ENCODE assay signal across 8 cellular contexts in genomic region chr6:21593927-21594421, GRCh38. TPM values are rescaled to one million over a fixed set of nuclear protein-coding genes. Genes with fewer than 3 reads are reported as not detected.
DNase-seq lines count a peak whose midpoint lies in the region; ATAC-seq, FAIRE-seq and TF ChIP-seq lines count a peak whose summit lies in the region.

No MANE protein-coding gene starts in this region.

- peaks cover 9% of the 10 kb centered on the region for H4K20me1 ChIP-seq in endothelial cell of umbilical vein (replicated peaks; ENCODE audit: control insufficient read depth, extremely low read depth, insufficient read depth, low read length)

- H3K36me3 ChIP-seq in SJSA1 (peaks cover 41% of the 10 kb centered on the region), endothelial cell of umbilical vein (ENCODE audit: control insufficient read depth in 2 of 2, extremely low read depth in 1 of 2, insufficient read depth in 2 of 2, low read length in 2 of 2) (peaks cover 2 to 12% of the 10 kb centered on the region in 2 experiments), muscle layer of duodenum (ENCODE audit: control insufficient read depth in 1 of 2, insufficient read depth in 2 of 2, low read length in 2 of 2) (no peaks in the 10 kb centered on the region)

- H2AFZ ChIP-seq in endothelial cell of umbilical vein (ENCODE audit: low read depth, low read length), result no peak overlapping the region

- POLR2A ChIA-PET in endothelial cell of umbilical vein (lab: Charles Lee), result interaction anchor here (0.6 to 2.8 kb wide), 60 partner anchors 8 to 1820 kb away, joined by 3 to 47 read pairs (median 6); no protein-coding TSS in a partner anchor

- no peaks in the 10 kb centered on the region for H3K9me3 ChIP-seq in SJSA1 (replicated peaks)
- no peaks in the 10 kb centered on the region for H3K9me3 ChIP-seq in endothelial cell of umbilical vein (replicated peaks; ENCODE audit: control insufficient read depth, insufficient read depth, low read length)
- H3K9me3 ChIP-seq in muscle layer of duodenum (ENCODE audit: control insufficient read depth in 1 of 2, low read length in 2 of 2), result no peaks in the 10 kb centered on the region

- H3K4me2 ChIP-seq in endothelial cell of umbilical vein (ENCODE audit: insufficient read depth, low read length), result peak overlapping the region; percentile 79

- H3K4me1 ChIP-seq in SJSA1 (replicated peaks), result peaks cover 14% of the 10 kb centered on the region
- H3K4me1 ChIP-seq in endothelial cell of umbilical vein (ENCODE audit: control insufficient read depth, extremely low read depth, insufficient read depth, low read length), result peaks cover 20% of the 10 kb centered on the region
- peaks cover 8 to 15% of the 10 kb centered on the region in 2 donors for H3K4me1 ChIP-seq in muscle layer of duodenum (ENCODE audit: control insufficient read depth in 1 of 2, insufficient read depth in 2 of 2, low read length in 2 of 2)

- DNase-seq in AG09309 (ENCODE audit: low read depth), result no peak
- peak in 1 of 2 experiments; percentile 47 for DNase-seq in SJSA1 (ENCODE audit: low read depth in 1 of 2, low spot score in 2 of 2)
- DNase-seq in endothelial cell of umbilical vein (ENCODE audit: low read depth, low spot score), result no peak
- no peak for DNase-seq in cerebellar nuclear complex (lab: John Stamatoyannopoulos, UW)

- dilution Hi-C loops in endothelial cell of umbilical vein (cut with MboI; ENCODE audit: extremely low pct_ligation_motif_present, low sequenced_read_pairs), result no loop called here

- H3K4me3 ChIP-seq in AG09309 (ENCODE audit: control insufficient read depth, low read depth, low read length) (peak overlapping the region; percentile 96), SJSA1 (peak overlapping the region; percentile 75), endothelial cell of umbilical vein (replicated peaks in 1 of 3; ENCODE audit: insufficient read depth in 1 of 3, low read depth in 1 of 3, low read length in 3 of 3) (peak overlapping the region; percentile 85 to 98 (median 96)), muscle layer of duodenum (ENCODE audit: low read depth in 1 of 2, low read length in 2 of 2) (peak overlapping the region; percentile 77 to 80)

- peaks cover 53% of the 10 kb centered on the region for H3K79me2 ChIP-seq in endothelial cell of umbilical vein (ENCODE audit: control insufficient read depth, insufficient read depth, low read length)

- peak overlapping the region; percentile 76 for H3K27ac ChIP-seq in SJSA1
- H3K27ac ChIP-seq in endothelial cell of umbilical vein (ENCODE audit: insufficient read depth, low read depth, low read length), result peak overlapping the region; percentile 94
- peak overlapping the region; percentile 89 for H3K27ac ChIP-seq in muscle layer of duodenum (ENCODE audit: low read length)

- no peaks in the 10 kb centered on the region for H3K9me1 ChIP-seq in endothelial cell of umbilical vein (replicated peaks; ENCODE audit: control insufficient read depth, extremely low read depth, insufficient read depth, low read length)

- no peak for TF ChIP-seq CTCF in AG09309 (IDR thresholded peaks at IDR 0.05; ENCODE audit: control insufficient read depth, insufficient read depth, low read depth, low read length, missing control alignments)
- TF ChIP-seq CTCF in endothelial cell of umbilical vein (IDR thresholded peaks at IDR 0.05; ENCODE audit: extremely low read depth in 1 of 2, insufficient read depth in 1 of 2, low read depth in 1 of 2, low read length in 2 of 2), result no peak

- H3K27me3 ChIP-seq in SJSA1 (replicated peaks) (no peaks in the 10 kb centered on the region), endothelial cell of umbilical vein (ENCODE audit: control insufficient read depth in 2 of 2, insufficient read depth in 2 of 2, low read length in 2 of 2) (no peaks in the 10 kb centered on the region), muscle layer of duodenum (ENCODE audit: low read depth, low read length) (no peaks in the 10 kb centered on the region)

- intact Hi-C loops in endothelial cell of umbilical vein (cut with micrococcal nuclease), result loop anchor here (1.0 to 10.0 kb wide), 8 partner anchors 393 to 1234 kb away; no protein-coding TSS in a partner anchor

- peak; percentile 7 for TF ChIP-seq POLR2A in endothelial cell of umbilical vein (IDR thresholded peaks at IDR 0.05; ENCODE audit: low read depth, low read length)

- TSS peak; percentile 69 for BruUV-seq in endothelial cell of umbilical vein (replicated peaks; lab: Mats Ljungman, UMichigan)

- no peak for FAIRE-seq in endothelial cell of umbilical vein (lab: Jason Lieb, UNC)

- H3K9ac ChIP-seq in endothelial cell of umbilical vein (replicated peaks; ENCODE audit: extremely low read depth, insufficient read depth, low read length), result peak overlapping the region; percentile 98

- ATAC-seq in GM18867 (IDR thresholded peaks at IDR 0.05; ENCODE audit: unreplicated experiment) (peak; percentile 19), HG03095 (IDR thresholded peaks at IDR 0.05; ENCODE audit: unreplicated experiment) (peak; percentile 21), HG02970 (IDR thresholded peaks at IDR 0.05; ENCODE audit: low FRiP score, unreplicated experiment) (no peak)

- CTCF ChIA-PET in endothelial cell of umbilical vein (lab: Charles Lee), result interaction anchor here (0.7 to 9.6 kb wide), 25 partner anchors 8 to 1820 kb away, joined by 3 to 222 read pairs (median 3); no protein-coding TSS in a partner anchor

TF ChIP-seq in endothelial cell of umbilical vein, 7 proteins besides CTCF, POLR2A, EP300 and RAD21:
- no peak for TF ChIP-seq FOS (IDR thresholded peaks at IDR 0.05; ENCODE audit: borderline replicate concordance, insufficient read depth, low read length)
- no peak for TF ChIP-seq MYC (IDR thresholded peaks at IDR 0.05; ENCODE audit: low read depth, low read length)
TF ChIP-seq in endothelial cell of umbilical vein: peak in this region for 0.

RNA-seq across cellular contexts. Expression of gene SOX4, which starts 0.4 kb away (rescaled TPM):
- total RNA-seq in SJSA1 (2014; rRNA removed; shearing (Covaris generic)), result 32.3 and 34.1 TPM in 2 replicates
- total RNA-seq in endothelial cell of umbilical vein, result 121 and 127 TPM in 2 replicates
- polyA plus RNA-seq in endothelial cell of umbilical vein, result 18.5 and 20.4 TPM in 2 replicates
- 17.6 and 22.6 TPM in 2 replicates for polyA plus RNA-seq in endothelial cell of umbilical vein (2011; cell fraction: cytosol; rRNA removed)
- polyA plus RNA-seq in endothelial cell of umbilical vein (2011; cell fraction: nucleus; rRNA removed), result 35.2 and 46.7 TPM in 2 replicates
- 66.1 and 81.9 TPM in 2 replicates for polyA plus RNA-seq in endothelial cell of umbilical vein (2012)
- 43.4 and 49.9 TPM in 2 replicates for polyA minus RNA-seq in endothelial cell of umbilical vein
- polyA minus RNA-seq in endothelial cell of umbilical vein (2011; cell fraction: cytosol; rRNA and poly(A)+ RNA removed), result 4.7 TPM
- 54.9 and 59.8 TPM in 2 replicates for polyA minus RNA-seq in endothelial cell of umbilical vein (2011; cell fraction: nucleus; rRNA and poly(A)+ RNA removed)
